ENCODE assay signal across 34 cellular contexts in genomic region chr14:94921870-94922585, GRCh38.
DNase-seq lines count a peak whose midpoint lies in the region; ATAC-seq, FAIRE-seq and TF ChIP-seq lines count a peak whose summit lies in the region.
"Had no signal": no experiment of that assay in that cellular context is flagged by ENCODE, and none has a peak within 500 bp of the region (broad histone marks: within the 10 kb centered on the region; RNA-seq: fewer than 3 reads in every experiment).

No MANE protein-coding gene starts in this region.

- FAIRE-seq in GM19239 (lab: Jason Lieb, UNC), result no peak
- FAIRE-seq: A549, HTR-8/SVneo, keratinocyte, urothelium cell line had no signal

- no peak overlapping the region for H3K27ac Mint-ChIP-seq in naive thymus-derived CD8-positive, alpha-beta T cell
- H3K27ac Mint-ChIP-seq: activated CD4-positive, alpha-beta T cell treated with anti-CD3 and anti-CD28 coated beads for 36 hours; activated CD8-positive, alpha-beta T cell treated with anti-CD3 and anti-CD28 coated beads for 36 hours; activated naive CD4-positive, alpha-beta T cell treated with anti-CD3 and anti-CD28 coated beads for 36 hours; activated T-helper 1 cell treated with anti-CD3 and anti-CD28 coated beads, Interleukin-12 subunit alpha, Interleukin-12 subunit beta, Interleukin-2, Interleukin-4 antibody, amounts not matched to agents 30 ng/mL and 10 ng/mL and 1 ng/mL, durations not matched to agents 14 hours and 24 hours and 36 hours; GM23338; HFFc6; naive thymus-derived CD4-positive, alpha-beta T cell had no signal

- H3K27ac ChIP-seq in psoas muscle, result peak overlapping the region; percentile 51
- H3K27ac ChIP-seq: A549, adrenal gland, BLaER1, brain microvascular endothelial cell, SJSA1 had no signal

- H3K4me3 ChIP-seq in psoas muscle, result no peak overlapping the region
- H3K4me3 ChIP-seq: A549, adrenal gland, BLaER1, GM23338, SJSA1, spleen had no signal

- H3K4me3 Mint-ChIP-seq in naive thymus-derived CD8-positive, alpha-beta T cell, result no peak overlapping the region
- H3K4me3 Mint-ChIP-seq: activated CD4-positive, alpha-beta T cell treated with anti-CD3 and anti-CD28 coated beads for 36 hours; activated CD8-positive, alpha-beta T cell treated with anti-CD3 and anti-CD28 coated beads for 36 hours; activated naive CD4-positive, alpha-beta T cell treated with anti-CD3 and anti-CD28 coated beads for 36 hours; activated T-helper 1 cell treated with anti-CD3 and anti-CD28 coated beads, Interleukin-12 subunit alpha, Interleukin-12 subunit beta, Interleukin-2, Interleukin-4 antibody, amounts not matched to agents 30 ng/mL and 10 ng/mL and 1 ng/mL, durations not matched to agents 14 hours and 24 hours and 36 hours; GM23338; HFFc6; naive thymus-derived CD4-positive, alpha-beta T cell had no signal

- intact Hi-C loops in psoas muscle (cut with DNase I), result no loop called here

- no peaks in the 10 kb centered on the region for H3K36me3 Mint-ChIP-seq in naive thymus-derived CD8-positive, alpha-beta T cell
- H3K36me3 Mint-ChIP-seq: naive thymus-derived CD4-positive, alpha-beta T cell had no signal

- H3K36me3 ChIP-seq in psoas muscle (ENCODE audit: insufficient read depth in 1 of 2, low read depth in 1 of 2), result no peaks in the 10 kb centered on the region
- H3K36me3 ChIP-seq: adrenal gland, BLaER1, brain microvascular endothelial cell, SJSA1, spleen had no signal

- POLR2A ChIA-PET in naive thymus-derived CD8-positive, alpha-beta T cell (lab: Charles Lee), result no interaction called here

- no peaks in the 10 kb centered on the region for H3K27me3 ChIP-seq in psoas muscle (ENCODE audit: insufficient read depth in 3 of 3, low read length in 2 of 3)
- H3K27me3 ChIP-seq: adrenal gland, BLaER1, brain microvascular endothelial cell, SJSA1, spleen had no signal

- in situ Hi-C loops in GM13976 (cut with MboI; ENCODE audit: low sequenced_read_pairs, unreplicated experiment), result no loop called here

- no peak for TF ChIP-seq CTCF in psoas muscle (IDR thresholded peaks at IDR 0.05)
- TF ChIP-seq CTCF in GM13976 (IDR thresholded peaks at IDR 0.05; ENCODE audit: borderline replicate concordance, control extremely low read depth, extremely low read depth, insufficient read depth, missing control alignments), result no peak

- H3K9me3 Mint-ChIP-seq in naive thymus-derived CD8-positive, alpha-beta T cell, result peaks cover 0 to 7% (median 0%) of the 10 kb centered on the region in 9 donors
- H3K9me3 Mint-ChIP-seq: activated CD8-positive, alpha-beta T cell treated with anti-CD3 and anti-CD28 coated beads for 36 hours; activated naive CD4-positive, alpha-beta T cell treated with anti-CD3 and anti-CD28 coated beads for 36 hours; activated T-helper 1 cell treated with anti-CD3 and anti-CD28 coated beads, Interleukin-12 subunit alpha, Interleukin-12 subunit beta, Interleukin-2, Interleukin-4 antibody, amounts not matched to agents 30 ng/mL and 10 ng/mL and 1 ng/mL, durations not matched to agents 14 hours and 24 hours and 36 hours; GM23338 had no signal

- DNase-seq in AG08395 (ENCODE audit: low spot score) (peak; percentile 42), HT1080 (ENCODE audit: low read depth) (peak; percentile 7), glomerular endothelial cell (ENCODE audit: extremely low read depth, low read depth, low spot score) (peak; percentile 2), psoas muscle (no peak), GM19239 (ENCODE audit: insufficient read length, low spot score) (no peak), activated gamma-delta T cell treated with Interleukin-2 at 50 U/mL for 16 hours (no peak), GM13976 (ENCODE audit: low spot score) (no peak)
- no peak for DNase-seq in naive thymus-derived CD8-positive, alpha-beta T cell
- DNase-seq: activated CD4-positive, alpha-beta T cell treated with anti-CD3 and anti-CD28 coated beads for 36 hours; activated CD8-positive, alpha-beta memory T cell treated with anti-CD3 and anti-CD28 coated beads, Interleukin-2, amount 50 U/mL, for 48 hours; activated CD8-positive, alpha-beta T cell treated with anti-CD3 and anti-CD28 coated beads for 36 hours; activated naive CD4-positive, alpha-beta T cell treated with anti-CD3 and anti-CD28 coated beads for 36 hours; adrenal gland; brain microvascular endothelial cell; effector CD4-positive, alpha-beta T cell; glutamatergic neuron; HFFc6; naive thymus-derived CD4-positive, alpha-beta T cell; NCI-H1694; NCI-H446 treated with DMSO at 0.1 percent for 48 hours; NCI-H774; nucleus accumbens; spleen; stimulated activated CD4-positive, alpha-beta T cell treated with anti-CD3 and anti-CD28 coated beads, Interleukin-2, amount 100 ng/mL, for 24 hours; stimulated activated naive CD8-positive, alpha-beta T cell treated with anti-CD3 and anti-CD28 coated beads, Interleukin-15, Interleukin-2, amounts not matched to agents 100 U/mL and 50 U/mL, for 24 hours; T-helper 9 cell had no signal

- H3K9me3 ChIP-seq in psoas muscle, result no peaks in the 10 kb centered on the region
- H3K9me3 ChIP-seq: A549, adrenal gland, BLaER1, SJSA1, spleen had no signal

- H3K27me3 Mint-ChIP-seq in naive thymus-derived CD8-positive, alpha-beta T cell, result peaks cover 6 to 49% (median 9%) of the 10 kb centered on the region in 5 donors
- H3K27me3 Mint-ChIP-seq: activated CD8-positive, alpha-beta T cell treated with anti-CD3 and anti-CD28 coated beads for 36 hours had no signal

- WGBS in psoas muscle, 3 donors, result 74 to 77% (median 76%) methylated on average over 15 of the region's 15 CpGs

- peak in 1 of 4 donors; percentile 45 for ATAC-seq in psoas muscle
- ATAC-seq in naive thymus-derived CD8-positive, alpha-beta T cell, result no peak
- ATAC-seq: A549; activated CD4-positive, alpha-beta T cell treated with anti-CD3 and anti-CD28 coated beads for 36 hours; activated CD8-positive, alpha-beta T cell treated with anti-CD3 and anti-CD28 coated beads for 36 hours; GM23338; naive thymus-derived CD4-positive, alpha-beta T cell; stimulated activated naive CD8-positive, alpha-beta T cell treated with anti-CD3 and anti-CD28 coated beads, Interleukin-15, Interleukin-2, amounts not matched to agents 100 U/mL and 50 U/mL, for 24 hours had no signal

- H3K4me1 Mint-ChIP-seq in naive thymus-derived CD8-positive, alpha-beta T cell, result peaks cover 0 to 2% (median 0%) of the 10 kb centered on the region in 4 donors
- H3K4me1 Mint-ChIP-seq: activated CD4-positive, alpha-beta T cell treated with anti-CD3 and anti-CD28 coated beads for 36 hours; GM23338 had no signal

- H3K4me1 ChIP-seq in psoas muscle, result no peaks in the 10 kb centered on the region
- H3K4me1 ChIP-seq: A549, adrenal gland, BLaER1, SJSA1 had no signal

Comparison
In these comparisons a context has a peak if more than half of its experiments do, and no peak if none do; other contexts are left out.
1. DNase-seq: peak in AG08395 (single experiment), HT1080 (single experiment) and glomerular endothelial cell (single experiment); none in psoas muscle (0 of 2), GM19239 (single experiment), activated gamma-delta T cell treated with Interleukin-2 at 50 U/mL for 16 hours (single experiment), naive thymus-derived CD8-positive, alpha-beta T cell (0 of 10) and GM13976 (single experiment).